ENCODE assay signal across 33 cellular contexts in genomic region chr3:88282519-88283241, GRCh38.
"Had no signal": no experiment of that assay in that cellular context is flagged by ENCODE, and none has a peak within 500 bp of the region (broad histone marks: within the 10 kb centered on the region; RNA-seq: fewer than 3 reads in every experiment).

No MANE protein-coding gene starts in this region.

- H3K9me3 Mint-ChIP-seq: activated naive CD4-positive, alpha-beta T cell treated with anti-CD3 and anti-CD28 coated beads, Interleukin-2, amount 10 ng/mL, durations not matched to agents 7 days and 5 days had no signal

- H3K4me1 Mint-ChIP-seq: activated CD4-positive, alpha-beta memory T cell treated with anti-CD3 and anti-CD28 coated beads, Interleukin-2, amount 10 ng/mL, durations not matched to agents 7 days and 5 days; activated CD8-positive, alpha-beta memory T cell treated with anti-CD3 and anti-CD28 coated beads, Interleukin-2, amount 10 ng/mL, durations not matched to agents 7 days and 5 days; activated naive CD4-positive, alpha-beta T cell treated with anti-CD3 and anti-CD28 coated beads, Interleukin-2, amount 10 ng/mL, durations not matched to agents 7 days and 5 days; activated naive CD8-positive, alpha-beta T cell treated with anti-CD3 and anti-CD28 coated beads, Interleukin-2, amount 50 U/mL, for 24 hours had no signal

- H3K27me3 ChIP-seq: brain microvascular endothelial cell had no signal

- H3K36me3 Mint-ChIP-seq: activated CD8-positive, alpha-beta memory T cell treated with anti-CD3 and anti-CD28 coated beads, Interleukin-2, amount 10 ng/mL, durations not matched to agents 7 days and 5 days; activated naive CD4-positive, alpha-beta T cell treated with anti-CD3 and anti-CD28 coated beads, Interleukin-2, amount 10 ng/mL, durations not matched to agents 7 days and 5 days; activated naive CD8-positive, alpha-beta T cell had no signal

- H3K27ac Mint-ChIP-seq: activated CD4-positive, alpha-beta memory T cell treated with anti-CD3 and anti-CD28 coated beads, Interleukin-2, amount 10 ng/mL, durations not matched to agents 7 days and 5 days; activated CD8-positive, alpha-beta memory T cell treated with anti-CD3 and anti-CD28 coated beads, Interleukin-2, amount 10 ng/mL, durations not matched to agents 7 days and 5 days; activated naive CD4-positive, alpha-beta T cell treated with anti-CD3 and anti-CD28 coated beads, Interleukin-2, amount 10 ng/mL, durations not matched to agents 7 days and 5 days; activated naive CD8-positive, alpha-beta T cell; activated naive CD8-positive, alpha-beta T cell treated with anti-CD3 and anti-CD28 coated beads, Interleukin-2, amount 50 U/mL, for 24 hours had no signal

- H3K9ac ChIP-seq: KMS-11 had no signal

- ATAC-seq: activated CD8-positive, alpha-beta memory T cell treated with anti-CD3 and anti-CD28 coated beads, Interleukin-2, amount 10 ng/mL, durations not matched to agents 7 days and 5 days; activated naive CD8-positive, alpha-beta T cell treated with anti-CD3 and anti-CD28 coated beads, Interleukin-2, amount 50 U/mL, for 24 hours had no signal

- H3K27me3 Mint-ChIP-seq: activated CD4-positive, alpha-beta memory T cell treated with anti-CD3 and anti-CD28 coated beads, Interleukin-2, amount 10 ng/mL, durations not matched to agents 7 days and 5 days; activated CD8-positive, alpha-beta memory T cell treated with anti-CD3 and anti-CD28 coated beads, Interleukin-2, amount 10 ng/mL, durations not matched to agents 7 days and 5 days; activated naive CD4-positive, alpha-beta T cell treated with anti-CD3 and anti-CD28 coated beads, Interleukin-2, amount 10 ng/mL, durations not matched to agents 7 days and 5 days; activated naive CD8-positive, alpha-beta T cell treated with anti-CD3 and anti-CD28 coated beads, Interleukin-2, amount 50 U/mL, for 24 hours had no signal

- H3K36me3 ChIP-seq: brain microvascular endothelial cell, WERI-Rb-1 had no signal

- H3K4me3 Mint-ChIP-seq: activated CD4-positive, alpha-beta memory T cell treated with anti-CD3 and anti-CD28 coated beads, Interleukin-2, amount 10 ng/mL, durations not matched to agents 7 days and 5 days; activated CD8-positive, alpha-beta memory T cell treated with anti-CD3 and anti-CD28 coated beads, Interleukin-2, amount 10 ng/mL, durations not matched to agents 7 days and 5 days; activated naive CD4-positive, alpha-beta T cell treated with anti-CD3 and anti-CD28 coated beads, Interleukin-2, amount 10 ng/mL, durations not matched to agents 7 days and 5 days; activated naive CD8-positive, alpha-beta T cell; activated naive CD8-positive, alpha-beta T cell treated with anti-CD3 and anti-CD28 coated beads, Interleukin-2, amount 50 U/mL, for 24 hours had no signal

- DNase-seq: activated CD4-positive, alpha-beta memory T cell treated with anti-CD3 and anti-CD28 coated beads, Interleukin-2, amount 10 ng/mL, durations not matched to agents 7 days and 5 days; activated CD4-positive, alpha-beta T cell treated with anti-CD3 and anti-CD28 coated beads for 1 hour; activated CD4-positive, alpha-beta T cell treated with anti-CD3 and anti-CD28 coated beads for 48 hours; activated CD4-positive, CD25-positive, alpha-beta regulatory T cell; activated CD8-positive, alpha-beta memory T cell treated with anti-CD3 and anti-CD28 coated beads for 24 hours; activated CD8-positive, alpha-beta memory T cell treated with anti-CD3 and anti-CD28 coated beads, Interleukin-2, amount 10 ng/mL, durations not matched to agents 7 days and 5 days; activated CD8-positive, alpha-beta memory T cell treated with anti-CD3 and anti-CD28 coated beads, Interleukin-2, amount 50 U/mL, for 48 hours; activated effector memory CD4-positive, alpha-beta T cell treated with Interleukin-2 at 50 U/mL for 16 hours; activated naive CD4-positive, alpha-beta T cell treated with anti-CD3 and anti-CD28 coated beads, Interleukin-2, amount 10 ng/mL, durations not matched to agents 7 days and 5 days; activated naive CD8-positive, alpha-beta T cell treated with anti-CD3 and anti-CD28 coated beads, Interleukin-2, amount 50 U/mL, for 24 hours; activated T-cell treated with anti-CD3 and anti-CD28 coated beads, Interleukin-2, amount 50 U/mL, for 48 hours; amniotic stem cell; aorta; brain microvascular endothelial cell; MM.1S; MV-4-11; NCI-H1092; NCI-H1436 treated with DMSO at 0.1 percent for 48 hours; NCI-H1694 treated with DMSO at 0.1 percent for 48 hours; NCI-H2029; NCI-H2171 treated with DMSO at 0.1 percent for 48 hours; NCI-H2227 treated with DMSO at 0.1 percent for 48 hours; NCI-H446; NCI-H524 treated with DMSO at 0.1 percent for 48 hours; NK-92 treated with Interleukin-12 subunit alpha and Interleukin-12 subunit beta, amount 100 ng/mL, for 24 hours; Right ventricle myocardium superior; SW 1271; T-helper 1 cell; T-helper 2 cell; T-helper 9 cell; WERI-Rb-1 had no signal

- H3K27ac ChIP-seq: brain microvascular endothelial cell, KMS-11, WERI-Rb-1 had no signal

- H3K4me2 ChIP-seq: KMS-11 had no signal
